In genomic region chr16:73459586-73459985, GRCh38 we compare ENCODE assay signal across 20 cellular contexts.
"Had no signal": no experiment of that assay in that cellular context is flagged by ENCODE, and none has a peak within 500 bp of the region (broad histone marks: within the 10 kb centered on the region; RNA-seq: fewer than 3 reads in every experiment).

No MANE protein-coding gene starts in this region.

- H3K27ac ChIP-seq: KMS-11 had no signal

- H3K9ac ChIP-seq: KMS-11, SK-N-SH had no signal

- DNase-seq: Kasumi-1, MM.1S, NCI-H1092 treated with DMSO at 0.1 percent for 48 hours, NCI-H1436, NCI-H187, NCI-H2029, NCI-H2081 treated with DMSO at 0.1 percent for 48 hours, NCI-H2171, NCI-H226, NCI-H446, NCI-H510A, NCI-H524 treated with DMSO at 0.1 percent for 48 hours, NCI-H69, NCI-H774, Right ventricle myocardium superior, RPMI8226, SK-N-SH, SW 1271, T-cell had no signal

- H3K9me3 ChIP-seq: SK-N-SH had no signal

- H3K4me2 ChIP-seq: KMS-11, SK-N-SH had no signal

- ATAC-seq: T-cell had no signal
